8 cellular contexts compared by ENCODE assay signal in the genomic region with DNA sequence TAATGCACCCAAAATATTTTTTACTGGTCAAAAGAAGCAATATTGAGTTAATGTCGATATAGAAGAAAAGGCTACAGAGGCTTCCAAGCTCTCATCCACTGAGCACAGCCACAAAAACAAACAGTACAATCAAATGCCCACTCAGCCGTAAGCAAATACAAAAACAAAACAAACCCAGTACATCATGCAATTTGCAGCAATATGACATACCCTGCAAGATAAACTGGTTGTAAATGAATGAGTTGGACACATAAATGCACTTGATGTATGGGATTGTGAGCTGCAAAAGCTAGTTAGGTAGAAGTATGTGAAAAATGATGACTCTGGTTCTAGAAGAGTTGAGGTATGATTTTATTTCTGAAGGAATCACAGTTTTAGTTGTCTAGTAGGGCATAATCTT.
DNase-seq lines count a peak whose midpoint lies in the region; ATAC-seq and TF ChIP-seq lines count a peak whose summit lies in the region.

No MANE protein-coding gene starts in this region.

- no peak for TF ChIP-seq POLR2A in uterus (IDR thresholded peaks at IDR 0.05)

- H3K4me3 Mint-ChIP-seq in activated CD8-positive, alpha-beta T cell treated with anti-CD3 and anti-CD28 coated beads, Interleukin-2, amount 10 ng/mL, durations not matched to agents 7 days and 5 days, result peak overlapping the region; percentile 92
- H3K4me3 Mint-ChIP-seq in memory B cell, result no peak overlapping the region

- CTCF ChIA-PET in activated CD8-positive, alpha-beta T cell treated with anti-CD3 and anti-CD28 coated beads, Interleukin-2, amount 10 ng/mL, durations not matched to agents 7 days and 5 days (lab: Charles Lee), result interaction anchor here (0.7 to 4.3 kb wide), 15 partner anchors 9 to 469 kb away, joined by 3 to 21 read pairs (median 3); partner anchors contain the start of genes CD164, CEP57L1 and SESN1

- H3K36me3 Mint-ChIP-seq in activated CD8-positive, alpha-beta T cell treated with anti-CD3 and anti-CD28 coated beads, Interleukin-2, amount 10 ng/mL, durations not matched to agents 7 days and 5 days (ENCODE audit: low read depth), result peaks cover 8% of the 10 kb centered on the region
- H3K36me3 Mint-ChIP-seq in memory B cell, result no peaks in the 10 kb centered on the region

- intact Hi-C loops in Right ventricle myocardium superior (cut with DNase I) (no loop called here), uterus (cut with DNase I; ENCODE audit: low total_unique reads) (no loop called here), left lung (cut with DNase I) (no loop called here)

- DNase-seq in right atrium auricular region (ENCODE audit: low spot score) (no peak), Right ventricle myocardium superior (no peak), memory B cell (ENCODE audit: low spot score in 2 of 2) (no peak), uterus (no peak), left lung (no peak)
- DNase-seq in activated CD8-positive, alpha-beta T cell treated with anti-CD3 and anti-CD28 coated beads, Interleukin-2, amount 10 ng/mL, durations not matched to agents 7 days and 5 days, result no peak

- POLR2A ChIA-PET in activated CD8-positive, alpha-beta T cell treated with anti-CD3 and anti-CD28 coated beads, Interleukin-2, amount 10 ng/mL, durations not matched to agents 7 days and 5 days (lab: Charles Lee), result interaction anchor here (1.6 to 1.7 kb wide), 2 partner anchors 84 to 88 kb away, joined by 6 to 12 read pairs; partner anchors contain the start of gene SESN1

- H3K9me3 Mint-ChIP-seq in activated CD8-positive, alpha-beta T cell treated with anti-CD3 and anti-CD28 coated beads, Interleukin-2, amount 10 ng/mL, durations not matched to agents 7 days and 5 days (ENCODE audit: insufficient read depth), result no peaks in the 10 kb centered on the region
- H3K9me3 Mint-ChIP-seq in memory B cell, result no peaks in the 10 kb centered on the region

- no peaks in the 10 kb centered on the region for H3K27me3 Mint-ChIP-seq in activated CD8-positive, alpha-beta T cell treated with anti-CD3 and anti-CD28 coated beads, Interleukin-2, amount 10 ng/mL, durations not matched to agents 7 days and 5 days (ENCODE audit: low read depth)
- H3K27me3 Mint-ChIP-seq in memory B cell, result no peaks in the 10 kb centered on the region

- H3K9me3 ChIP-seq in right atrium auricular region (no peaks in the 10 kb centered on the region), uterus (no peaks in the 10 kb centered on the region), left lung (no peaks in the 10 kb centered on the region)

- H3K4me3 ChIP-seq in right atrium auricular region (no peak overlapping the region), uterus (no peak overlapping the region), left lung (no peak overlapping the region)

- no peak for ATAC-seq in Right ventricle myocardium superior (ENCODE audit: poor library complexity)
- no peak for ATAC-seq in activated CD8-positive, alpha-beta T cell treated with anti-CD3 and anti-CD28 coated beads, Interleukin-2, amount 10 ng/mL, durations not matched to agents 7 days and 5 days
- ATAC-seq in memory B cell (ENCODE audit: low read depth), result no peak
- no peak for ATAC-seq in left lung
- no peak for ATAC-seq in HG02571 (IDR thresholded peaks at IDR 0.05; ENCODE audit: unreplicated experiment)
- no peak for ATAC-seq in HG03439 (IDR thresholded peaks at IDR 0.05; ENCODE audit: unreplicated experiment)

- peaks cover 44% of the 10 kb centered on the region for H3K4me1 Mint-ChIP-seq in activated CD8-positive, alpha-beta T cell treated with anti-CD3 and anti-CD28 coated beads, Interleukin-2, amount 10 ng/mL, durations not matched to agents 7 days and 5 days (ENCODE audit: low read depth)
- H3K4me1 Mint-ChIP-seq in memory B cell, result peaks cover 45% of the 10 kb centered on the region

- H3K27ac Mint-ChIP-seq in activated CD8-positive, alpha-beta T cell treated with anti-CD3 and anti-CD28 coated beads, Interleukin-2, amount 10 ng/mL, durations not matched to agents 7 days and 5 days, result no peak overlapping the region
- H3K27ac Mint-ChIP-seq in memory B cell, result peak overlapping the region; percentile 96

- peak overlapping the region; percentile 97 for H3K27ac ChIP-seq in right atrium auricular region
- peak overlapping the region; percentile 96 to 97 for H3K27ac ChIP-seq in uterus
- peak overlapping the region in 1 of 2 donors; percentile 92 for H3K27ac ChIP-seq in left lung

- no peaks in the 10 kb centered on the region for H3K36me3 ChIP-seq in right atrium auricular region
- no peaks in the 10 kb centered on the region for H3K36me3 ChIP-seq in uterus
- no peaks in the 10 kb centered on the region for H3K36me3 ChIP-seq in left lung

- H3K27me3 ChIP-seq in right atrium auricular region (no peaks in the 10 kb centered on the region), uterus (no peaks in the 10 kb centered on the region), left lung (no peaks in the 10 kb centered on the region)

- TF ChIP-seq CTCF in right atrium auricular region (IDR thresholded peaks at IDR 0.05), result no peak
- TF ChIP-seq CTCF in uterus (IDR thresholded peaks at IDR 0.05), result no peak
- TF ChIP-seq CTCF in left lung (IDR thresholded peaks at IDR 0.05), result no peak

- peaks cover 0 to 53% of the 10 kb centered on the region in 2 donors for H3K4me1 ChIP-seq in right atrium auricular region
- H3K4me1 ChIP-seq in uterus, result peaks cover 0 to 3% of the 10 kb centered on the region in 2 donors
- peaks cover 0 to 61% of the 10 kb centered on the region in 2 donors for H3K4me1 ChIP-seq in left lung
